In the genomic region with DNA sequence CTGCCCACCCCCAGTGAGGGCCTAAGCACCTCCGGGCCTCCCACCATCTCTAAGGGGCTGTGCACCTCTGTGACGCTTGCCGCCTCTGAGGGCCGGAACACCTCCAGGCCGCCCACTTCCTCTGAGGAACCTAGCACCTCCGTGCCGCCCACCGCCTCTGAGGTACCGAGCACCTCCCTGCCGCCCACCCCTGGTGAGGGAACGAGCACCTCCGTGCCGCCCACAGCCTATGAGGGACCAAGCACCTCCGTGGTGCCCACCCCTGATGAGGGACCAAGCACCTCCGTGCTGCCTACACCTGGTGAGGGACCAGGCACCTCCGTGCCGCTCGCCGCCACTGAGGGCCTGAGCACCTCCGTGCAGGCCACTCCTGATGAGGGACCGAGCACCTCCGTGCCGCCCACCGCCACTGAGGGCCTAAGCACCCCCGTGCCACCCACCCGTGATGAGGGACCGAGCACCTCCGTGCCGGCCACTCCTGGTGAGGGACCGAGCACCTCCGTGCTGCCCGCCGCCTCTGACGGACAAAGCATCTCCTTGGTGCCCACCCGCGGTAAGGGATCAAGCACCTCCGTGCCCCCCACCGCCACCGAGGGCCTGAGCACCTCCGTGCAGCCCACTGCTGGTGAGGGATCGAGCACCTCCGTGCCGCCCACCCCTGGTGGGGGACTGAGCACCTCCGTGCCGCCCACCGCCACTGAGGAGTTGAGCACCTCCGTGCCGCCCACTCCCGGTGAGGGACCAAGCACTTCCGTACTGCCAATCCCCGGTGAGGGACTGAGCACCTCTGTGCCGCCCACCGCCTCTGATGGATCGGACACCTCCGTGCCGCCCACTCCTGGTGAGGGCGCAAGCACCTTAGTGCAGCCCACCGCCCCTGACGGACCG, we compare ENCODE assay signal across 8 cellular contexts. TPM values are rescaled to one million over a fixed set of nuclear protein-coding genes. Genes with fewer than 3 reads are reported as not detected.
DNase-seq lines count a peak whose midpoint lies in the region; ATAC-seq and TF ChIP-seq lines count a peak whose summit lies in the region.

No MANE protein-coding gene starts in this region.

- CTCF ChIA-PET in CD4-positive, alpha-beta T cell (lab: Charles Lee) = no interaction called here
- CTCF ChIA-PET in activated naive CD4-positive, alpha-beta T cell treated with anti-CD3 and anti-CD28 coated beads, Interleukin-2, amount 10 ng/mL, durations not matched to agents 7 days and 5 days (lab: Charles Lee) = no interaction called here

- H3K27ac Mint-ChIP-seq in CD4-positive, alpha-beta T cell = peak overlapping the region; percentile 94
- peak overlapping the region; percentile 87 for H3K27ac Mint-ChIP-seq in activated naive CD4-positive, alpha-beta T cell treated with anti-CD3 and anti-CD28 coated beads, Interleukin-2, amount 10 ng/mL, durations not matched to agents 7 days and 5 days

- peaks cover 48% of the 10 kb centered on the region for H3K4me1 Mint-ChIP-seq in CD4-positive, alpha-beta T cell (ENCODE audit: low read depth)
- peaks cover 22% of the 10 kb centered on the region for H3K4me1 Mint-ChIP-seq in activated naive CD4-positive, alpha-beta T cell treated with anti-CD3 and anti-CD28 coated beads, Interleukin-2, amount 10 ng/mL, durations not matched to agents 7 days and 5 days

- no peaks in the 10 kb centered on the region for H3K4me1 ChIP-seq in right atrium auricular region

- no peaks in the 10 kb centered on the region for H3K36me3 ChIP-seq in right atrium auricular region

- no peaks in the 10 kb centered on the region for H3K27me3 ChIP-seq in CD4-positive, alpha-beta T cell (ENCODE audit: control insufficient read depth, insufficient read depth, low read length)
- H3K27me3 ChIP-seq in right atrium auricular region = no peaks in the 10 kb centered on the region

- DNase-seq in CD4-positive, alpha-beta T cell = peak; percentile 11 to 50 (median 30)
- DNase-seq in NCI-H1105 (lab: John Stamatoyannopoulos, UW) (peak; percentile 12), right atrium auricular region (ENCODE audit: low spot score) (no peak), skeletal muscle cell (ENCODE audit: low read depth) (no peak), RPMI8226 (no peak)
- peak; percentile 70 for DNase-seq in activated naive CD4-positive, alpha-beta T cell treated with anti-CD3 and anti-CD28 coated beads, Interleukin-2, amount 10 ng/mL, durations not matched to agents 7 days and 5 days

- H3K9me3 ChIP-seq in CD4-positive, alpha-beta T cell (ENCODE audit: control insufficient read depth, low read length) = no peaks in the 10 kb centered on the region
- H3K9me3 ChIP-seq in right atrium auricular region = no peaks in the 10 kb centered on the region

- peaks cover 13% of the 10 kb centered on the region for H3K36me3 Mint-ChIP-seq in CD4-positive, alpha-beta T cell (ENCODE audit: low read depth)
- H3K36me3 Mint-ChIP-seq in activated naive CD4-positive, alpha-beta T cell treated with anti-CD3 and anti-CD28 coated beads, Interleukin-2, amount 10 ng/mL, durations not matched to agents 7 days and 5 days = peaks cover 3% of the 10 kb centered on the region

- peak overlapping the region; percentile 97 for H3K4me3 Mint-ChIP-seq in CD4-positive, alpha-beta T cell
- peak overlapping the region; percentile 86 for H3K4me3 Mint-ChIP-seq in activated naive CD4-positive, alpha-beta T cell treated with anti-CD3 and anti-CD28 coated beads, Interleukin-2, amount 10 ng/mL, durations not matched to agents 7 days and 5 days

- POLR2A ChIA-PET in CD4-positive, alpha-beta T cell (lab: Charles Lee) = no interaction called here

- intact Hi-C loops in CD4-positive, alpha-beta T cell (cut with DNase I, micrococcal nuclease) = loop anchor here in 1 of 2 experiments (5.0 to 10.0 kb wide), 4 partner anchors 254 to 1466 kb away; partner anchors contain the start of genes ABCB7, COX7B, MAGT1 and PBDC1

- peak overlapping the region; percentile 56 to 66 for H3K4me3 ChIP-seq in right atrium auricular region
- peak overlapping the region; percentile 62 for H3K4me3 ChIP-seq in skeletal muscle cell (ENCODE audit: low read depth, low read length)

- H3K9me3 Mint-ChIP-seq in CD4-positive, alpha-beta T cell = no peaks in the 10 kb centered on the region
- no peaks in the 10 kb centered on the region for H3K9me3 Mint-ChIP-seq in activated naive CD4-positive, alpha-beta T cell treated with anti-CD3 and anti-CD28 coated beads, Interleukin-2, amount 10 ng/mL, durations not matched to agents 7 days and 5 days

- peak; percentile 72 for ATAC-seq in CD4-positive, alpha-beta T cell (ENCODE audit: poor library complexity)
- ATAC-seq in GM21723 (IDR thresholded peaks at IDR 0.05; ENCODE audit: unreplicated experiment) (peak; percentile 39), GM18520 (IDR thresholded peaks at IDR 0.05; ENCODE audit: unreplicated experiment) (no peak)

- H3K27me3 Mint-ChIP-seq in CD4-positive, alpha-beta T cell = no peaks in the 10 kb centered on the region
- H3K27me3 Mint-ChIP-seq in activated naive CD4-positive, alpha-beta T cell treated with anti-CD3 and anti-CD28 coated beads, Interleukin-2, amount 10 ng/mL, durations not matched to agents 7 days and 5 days = peaks cover 4% of the 10 kb centered on the region

- TF ChIP-seq CTCF in CD4-positive, alpha-beta T cell (IDR thresholded peaks at IDR 0.05) = no peak
- TF ChIP-seq CTCF in right atrium auricular region (IDR thresholded peaks at IDR 0.05) = no peak

- H3K27ac ChIP-seq in CD4-positive, alpha-beta T cell (ENCODE audit: low read depth, low read length) = peak overlapping the region; percentile 53
- H3K27ac ChIP-seq in right atrium auricular region = peak overlapping the region in 1 of 2 donors; percentile 46

RNA-seq across cellular contexts. Expression of gene MAGEE1, which starts 1.0 kb away (rescaled TPM):
- total RNA-seq in CD4-positive, alpha-beta T cell = 10 to 100 TPM; 12.4 to 12.7 TPM
- total RNA-seq in right atrium auricular region = 1 to 10 TPM; 2.0 to 2.3 TPM

Comparison
In these comparisons a context has a peak if more than half of its experiments do, and no peak if none do; other contexts are left out.
1. DNase-seq: peak in CD4-positive, alpha-beta T cell (10 of 10), NCI-H1105 (single experiment) and activated naive CD4-positive, alpha-beta T cell treated with anti-CD3 and anti-CD28 coated beads, Interleukin-2, amount 10 ng/mL, durations not matched to agents 7 days and 5 days (single experiment); none in right atrium auricular region (single experiment), skeletal muscle cell (single experiment) and RPMI8226 (single experiment).
2. RNA of gene MAGEE1, which starts 1.0 kb away (total RNA-seq): 12.4 to 12.7 TPM in CD4-positive, alpha-beta T cell; 2.0 to 2.3 TPM in right atrium auricular region; every median in the first group is over 4 times any median in the second.